8 cellular contexts compared by ENCODE assay signal in the genomic region with DNA sequence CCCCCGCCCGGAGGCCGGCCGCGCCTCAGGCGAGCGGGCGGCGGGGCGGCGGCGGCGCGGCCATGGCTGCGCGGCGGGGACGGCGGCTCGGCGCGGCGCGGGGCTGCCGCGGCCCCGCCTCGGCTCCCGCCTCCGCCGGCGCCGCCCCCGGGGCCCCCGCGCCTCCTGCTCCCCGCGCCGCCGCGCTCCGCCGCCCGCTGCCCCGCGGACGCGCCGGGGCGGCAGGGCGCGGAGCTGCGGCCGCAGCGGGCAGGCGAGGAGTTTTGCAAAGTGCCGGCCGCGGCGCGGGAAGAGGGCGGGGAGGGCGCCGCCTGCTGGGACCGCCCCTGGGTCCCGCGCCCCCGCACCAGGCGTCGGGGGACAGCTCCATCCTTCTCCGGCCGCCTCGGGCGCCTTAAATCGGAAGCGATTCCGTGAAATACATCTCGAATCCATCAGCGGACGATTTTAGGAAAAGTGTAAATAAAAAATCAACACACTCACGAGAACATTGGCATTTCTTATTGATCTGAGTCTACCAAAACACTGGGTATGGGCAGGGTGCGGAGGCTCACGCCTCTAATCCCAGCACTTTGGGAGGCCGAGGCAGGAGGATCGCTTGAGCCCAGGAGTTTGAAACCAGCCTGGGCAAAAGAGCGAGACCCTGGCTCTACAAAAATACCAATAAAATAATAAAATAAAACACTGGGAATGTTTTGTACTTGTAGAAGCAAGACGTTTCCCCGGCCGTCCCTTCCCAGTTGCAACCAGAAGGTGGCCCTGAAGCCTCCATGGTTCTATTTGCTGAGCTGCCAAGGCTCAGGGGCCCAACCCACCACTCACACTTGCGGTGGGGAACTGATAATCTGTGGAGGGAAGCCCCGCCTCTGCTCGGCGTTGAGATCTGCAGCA.
DNase-seq lines count a peak whose midpoint lies in the region; ATAC-seq lines count a peak whose summit lies in the region.

No MANE protein-coding gene starts in this region.

- CTCF ChIA-PET in activated naive CD4-positive, alpha-beta T cell treated with anti-CD3 and anti-CD28 coated beads, Interleukin-2, amount 10 ng/mL, durations not matched to agents 7 days and 5 days (lab: Charles Lee) = interaction anchor here (0.6 to 1.7 kb wide), 4 partner anchors 49 to 191 kb away, joined by 3 to 6 read pairs (median 4); no protein-coding TSS in a partner anchor

- peaks cover 11% of the 10 kb centered on the region for H3K4me1 Mint-ChIP-seq in activated naive CD4-positive, alpha-beta T cell treated with anti-CD3 and anti-CD28 coated beads, Interleukin-2, amount 10 ng/mL, durations not matched to agents 7 days and 5 days
- peaks cover 10% of the 10 kb centered on the region for H3K4me1 Mint-ChIP-seq in stimulated activated naive CD8-positive, alpha-beta T cell treated with anti-CD3 and anti-CD28 coated beads, Interleukin-15, Interleukin-2, amounts not matched to agents 100 ng/mL and 50 ng/mL, for 24 hours (ENCODE audit: low read depth)

- H3K27me3 ChIP-seq in HUES48 (ENCODE audit: control insufficient read depth, insufficient read depth, low read length) = peaks cover 34% of the 10 kb centered on the region
- H3K27me3 ChIP-seq in iPS-18a (ENCODE audit: control insufficient read depth, insufficient read depth, low read length) = peaks cover 34% of the 10 kb centered on the region

- no peak overlapping the region for H3K27ac Mint-ChIP-seq in activated naive CD4-positive, alpha-beta T cell treated with anti-CD3 and anti-CD28 coated beads, Interleukin-2, amount 10 ng/mL, durations not matched to agents 7 days and 5 days
- no peak overlapping the region for H3K27ac Mint-ChIP-seq in stimulated activated naive CD8-positive, alpha-beta T cell treated with anti-CD3 and anti-CD28 coated beads, Interleukin-15, Interleukin-2, amounts not matched to agents 100 ng/mL and 50 ng/mL, for 24 hours

- H3K36me3 Mint-ChIP-seq in activated naive CD4-positive, alpha-beta T cell treated with anti-CD3 and anti-CD28 coated beads, Interleukin-2, amount 10 ng/mL, durations not matched to agents 7 days and 5 days = peaks cover 10% of the 10 kb centered on the region
- peaks cover 11% of the 10 kb centered on the region for H3K36me3 Mint-ChIP-seq in stimulated activated naive CD8-positive, alpha-beta T cell treated with anti-CD3 and anti-CD28 coated beads, Interleukin-15, Interleukin-2, amounts not matched to agents 100 ng/mL and 50 ng/mL, for 24 hours (ENCODE audit: low read depth)

- 0 out of 2 replicates have a peak, but pooled peaks cover 7% of the 10 kb centered on the region for H3K4me1 ChIP-seq in HUES48 (ENCODE audit: control insufficient read depth, insufficient read depth, low read length)
- no peaks in the 10 kb centered on the region for H3K4me1 ChIP-seq in iPS-18a (ENCODE audit: control insufficient read depth, low read depth, low read length)

- DNase-seq in CD1c-positive myeloid dendritic cell (ENCODE audit: extremely low spot score) (peak; percentile 39), GF-D8 (lab: John Stamatoyannopoulos, UW) (no peak)
- peak; percentile 30 for DNase-seq in activated naive CD4-positive, alpha-beta T cell treated with anti-CD3 and anti-CD28 coated beads, Interleukin-2, amount 10 ng/mL, durations not matched to agents 7 days and 5 days
- no peak for DNase-seq in activated CD8-positive, alpha-beta memory T cell treated with anti-CD3 and anti-CD28 coated beads, Interleukin-2, amount 50 U/mL, for 4 hours

- peak overlapping the region; percentile 64 for H3K4me3 ChIP-seq in HUES48 (ENCODE audit: low read depth, low read length)
- peak overlapping the region; percentile 59 for H3K4me3 ChIP-seq in iPS-18a (ENCODE audit: low read length)

- H3K27ac ChIP-seq in HUES48 (ENCODE audit: low read depth, low read length) (no peak overlapping the region), iPS-18a (ENCODE audit: low read length) (no peak overlapping the region)

- H3K9ac ChIP-seq in HUES48 (ENCODE audit: low read depth, low read length) = no peak overlapping the region
- H3K9ac ChIP-seq in iPS-18a (ENCODE audit: low read length) = no peak overlapping the region

- peaks cover 17% of the 10 kb centered on the region for H3K9me3 Mint-ChIP-seq in activated naive CD4-positive, alpha-beta T cell treated with anti-CD3 and anti-CD28 coated beads, Interleukin-2, amount 10 ng/mL, durations not matched to agents 7 days and 5 days
- peaks cover 22% of the 10 kb centered on the region for H3K9me3 Mint-ChIP-seq in stimulated activated naive CD8-positive, alpha-beta T cell treated with anti-CD3 and anti-CD28 coated beads, Interleukin-15, Interleukin-2, amounts not matched to agents 100 ng/mL and 50 ng/mL, for 24 hours

- H3K36me3 ChIP-seq in HUES48 (ENCODE audit: control insufficient read depth, insufficient read depth, low read length) (no peaks in the 10 kb centered on the region), iPS-18a (ENCODE audit: control insufficient read depth, low read depth, low read length) (no peaks in the 10 kb centered on the region)

- peak overlapping the region; percentile 65 for H3K4me3 Mint-ChIP-seq in activated naive CD4-positive, alpha-beta T cell treated with anti-CD3 and anti-CD28 coated beads, Interleukin-2, amount 10 ng/mL, durations not matched to agents 7 days and 5 days
- H3K4me3 Mint-ChIP-seq in stimulated activated naive CD8-positive, alpha-beta T cell treated with anti-CD3 and anti-CD28 coated beads, Interleukin-15, Interleukin-2, amounts not matched to agents 100 ng/mL and 50 ng/mL, for 24 hours = peak overlapping the region; percentile 70

- H3K9me3 ChIP-seq in HUES48 (ENCODE audit: control insufficient read depth, insufficient read depth, low read length) = peaks cover 9% of the 10 kb centered on the region
- H3K9me3 ChIP-seq in iPS-18a (ENCODE audit: control insufficient read depth, low read depth, low read length) = no peaks in the 10 kb centered on the region

- no peak for ATAC-seq in GM21381 (IDR thresholded peaks at IDR 0.05; ENCODE audit: unreplicated experiment)

- H3K27me3 Mint-ChIP-seq in activated naive CD4-positive, alpha-beta T cell treated with anti-CD3 and anti-CD28 coated beads, Interleukin-2, amount 10 ng/mL, durations not matched to agents 7 days and 5 days = peaks cover 88% of the 10 kb centered on the region
- H3K27me3 Mint-ChIP-seq in stimulated activated naive CD8-positive, alpha-beta T cell treated with anti-CD3 and anti-CD28 coated beads, Interleukin-15, Interleukin-2, amounts not matched to agents 100 ng/mL and 50 ng/mL, for 24 hours = peaks cover 58% of the 10 kb centered on the region

Comparison
In these comparisons a context has a peak if more than half of its experiments do, and no peak if none do; other contexts are left out.
1. DNase-seq: peak in CD1c-positive myeloid dendritic cell (single experiment) and activated naive CD4-positive, alpha-beta T cell treated with anti-CD3 and anti-CD28 coated beads, Interleukin-2, amount 10 ng/mL, durations not matched to agents 7 days and 5 days (single experiment); none in GF-D8 (single experiment) and activated CD8-positive, alpha-beta memory T cell treated with anti-CD3 and anti-CD28 coated beads, Interleukin-2, amount 50 U/mL, for 4 hours (single experiment).